ENCODE assay signal across 8 cellular contexts in genomic region chr7:17690030-17690429, GRCh38.
DNase-seq lines count a peak whose midpoint lies in the region; ATAC-seq, FAIRE-seq and TF ChIP-seq lines count a peak whose summit lies in the region.

No MANE protein-coding gene starts in this region.

- no peaks in the 10 kb centered on the region for H3K27me3 ChIP-seq in naive thymus-derived CD4-positive, alpha-beta T cell (ENCODE audit: control insufficient read depth in 2 of 2, insufficient read depth in 2 of 2, low read length in 2 of 2)
- no peaks in the 10 kb centered on the region for H3K27me3 ChIP-seq in small intestine (ENCODE audit: control insufficient read depth in 2 of 2, insufficient read depth in 2 of 2, low read length in 2 of 2)
- H3K27me3 ChIP-seq in left ventricle myocardium inferior (ENCODE audit: low read depth), result no peaks in the 10 kb centered on the region

- H3K4me3 ChIP-seq in naive thymus-derived CD4-positive, alpha-beta T cell (ENCODE audit: low read length), result no peak overlapping the region
- H3K4me3 ChIP-seq in small intestine (ENCODE audit: low read depth in 1 of 2, low read length in 2 of 2), result no peak overlapping the region
- no peak overlapping the region for H3K4me3 ChIP-seq in left ventricle myocardium inferior

- 66 to 78% (median 76%) methylated on average over 4 of the region's 4 CpGs for WGBS in small intestine, 3 donors

- H3K27ac ChIP-seq in naive thymus-derived CD4-positive, alpha-beta T cell (ENCODE audit: low read depth, low read length), result no peak overlapping the region
- H3K27ac ChIP-seq in small intestine (ENCODE audit: low read depth in 1 of 2, low read length in 1 of 2), result no peak overlapping the region
- H3K27ac ChIP-seq in left ventricle myocardium inferior (replicated peaks), result no peak overlapping the region

- TF ChIP-seq CTCF in left ventricle myocardium inferior (IDR thresholded peaks at IDR 0.05; ENCODE audit: borderline replicate concordance), result no peak

- H3K9me3 Mint-ChIP-seq in naive thymus-derived CD4-positive, alpha-beta T cell, result no peaks in the 10 kb centered on the region

- peak; percentile 84 for ATAC-seq in GM18505 (IDR thresholded peaks at IDR 0.05; ENCODE audit: unreplicated experiment)
- peak; percentile 82 for ATAC-seq in HG03060 (IDR thresholded peaks at IDR 0.05; ENCODE audit: low read depth, unreplicated experiment)
- peak; percentile 42 for ATAC-seq in naive thymus-derived CD4-positive, alpha-beta T cell

- H3K27me3 Mint-ChIP-seq in naive thymus-derived CD4-positive, alpha-beta T cell, result peaks cover 0 to 4% (median 0%) of the 10 kb centered on the region in 5 donors

- TF ChIP-seq POLR2A in GM18505 (IDR thresholded peaks at IDR 0.05; ENCODE audit: borderline replicate concordance, extremely low read depth, insufficient read depth, insufficient read length), result no peak

- FAIRE-seq in small intestine (lab: Jason Lieb, UNC), result no peak

- no peak overlapping the region for H3K27ac Mint-ChIP-seq in naive thymus-derived CD4-positive, alpha-beta T cell

- POLR2A ChIA-PET in naive thymus-derived CD4-positive, alpha-beta T cell (lab: Charles Lee), result no interaction called here

- CTCF ChIA-PET in naive thymus-derived CD4-positive, alpha-beta T cell (lab: Charles Lee), result interaction anchor here (1.3 kb wide), 1 partner anchor 9 kb away, joined by 4 read pairs; no protein-coding TSS in a partner anchor

- H3K4me3 Mint-ChIP-seq in naive thymus-derived CD4-positive, alpha-beta T cell, result no peak overlapping the region

- no peaks in the 10 kb centered on the region for H3K4me1 Mint-ChIP-seq in naive thymus-derived CD4-positive, alpha-beta T cell

- intact Hi-C loops in naive thymus-derived CD4-positive, alpha-beta T cell (cut with micrococcal nuclease), result no loop called here
- intact Hi-C loops in left ventricle myocardium inferior (cut with micrococcal nuclease), result no loop called here

- H3K36me3 Mint-ChIP-seq in naive thymus-derived CD4-positive, alpha-beta T cell, result no peaks in the 10 kb centered on the region

- no peaks in the 10 kb centered on the region for H3K9me3 ChIP-seq in naive thymus-derived CD4-positive, alpha-beta T cell (ENCODE audit: control insufficient read depth in 2 of 3, low read length in 3 of 3)
- H3K9me3 ChIP-seq in small intestine (ENCODE audit: control insufficient read depth, low read depth) (no peaks in the 10 kb centered on the region), left ventricle myocardium inferior (replicated peaks) (no peaks in the 10 kb centered on the region)

- H3K4me1 ChIP-seq in naive thymus-derived CD4-positive, alpha-beta T cell (ENCODE audit: control insufficient read depth in 2 of 2, insufficient read depth in 2 of 2, low read length in 2 of 2), result no peaks in the 10 kb centered on the region
- H3K4me1 ChIP-seq in small intestine (ENCODE audit: control insufficient read depth in 2 of 2, insufficient read depth in 1 of 2, low read depth in 1 of 2, low read length in 1 of 2) (no peaks in the 10 kb centered on the region), left ventricle myocardium inferior (no peaks in the 10 kb centered on the region)

- no peaks in the 10 kb centered on the region for H3K36me3 ChIP-seq in naive thymus-derived CD4-positive, alpha-beta T cell (ENCODE audit: control insufficient read depth in 2 of 3, insufficient read depth in 3 of 3, low read length in 3 of 3)
- H3K36me3 ChIP-seq in small intestine (ENCODE audit: control insufficient read depth in 2 of 2, insufficient read depth in 2 of 2, low read length in 2 of 2) (no peaks in the 10 kb centered on the region), left ventricle myocardium inferior (no peaks in the 10 kb centered on the region)

- DNase-seq in SKM-1 (lab: John Stamatoyannopoulos, UW; ENCODE audit: unreplicated experiment), result peak; percentile 95
- DNase-seq in naive thymus-derived CD4-positive, alpha-beta T cell, result no peak
- DNase-seq in small intestine, result no peak
- no peak for DNase-seq in left ventricle myocardium inferior
- no peak for DNase-seq in T-helper 1 cell
- DNase-seq in activated CD4-positive, alpha-beta T cell treated with anti-CD3 and anti-CD28 coated beads, Interleukin-2, amount 50 U/mL, for 48 hours, result no peak
